ENCODE assay signal across 20 cellular contexts in genomic region chr9:78363221-78363620, GRCh38.
DNase-seq lines count a peak whose midpoint lies in the region; ATAC-seq, FAIRE-seq and TF ChIP-seq lines count a peak whose summit lies in the region.
"Had no signal": no experiment of that assay in that cellular context is flagged by ENCODE, and none has a peak within 500 bp of the region (broad histone marks: within the 10 kb centered on the region; RNA-seq: fewer than 3 reads in every experiment).

No MANE protein-coding gene starts in this region.

- no peak overlapping the region for H4K91ac ChIP-seq in mesenchymal stem cell (ENCODE audit: low read length)

- H4K20me1 ChIP-seq in astrocyte (ENCODE audit: insufficient read depth, low read length), result no peaks in the 10 kb centered on the region

- H3K18ac ChIP-seq in mesenchymal stem cell (ENCODE audit: low read depth in 1 of 2, low read length in 2 of 2), result no peak overlapping the region

- no peaks in the 10 kb centered on the region for H3K4me1 ChIP-seq in astrocyte (ENCODE audit: insufficient read depth, low read length)
- peaks cover 7% of the 10 kb centered on the region for H3K4me1 ChIP-seq in mesenchymal stem cell (ENCODE audit: control insufficient read depth, insufficient read depth, low read depth, low read length)

- H3K9ac ChIP-seq in astrocyte (ENCODE audit: low read length), result no peak overlapping the region
- peak overlapping the region; percentile 55 for H3K9ac ChIP-seq in mesenchymal stem cell (ENCODE audit: low read length)

- no peak overlapping the region for H3K4me2 ChIP-seq in astrocyte (ENCODE audit: low read length)
- no peak overlapping the region for H3K4me2 ChIP-seq in mesenchymal stem cell (ENCODE audit: low read length, poor library complexity, severe bottlenecking)

- no peaks in the 10 kb centered on the region for H3K36me3 ChIP-seq in astrocyte (ENCODE audit: insufficient read depth, low read length)
- peaks cover 0 to 2% of the 10 kb centered on the region in 2 experiments for H3K36me3 ChIP-seq in mesenchymal stem cell (ENCODE audit: control insufficient read depth in 1 of 2, insufficient read depth in 2 of 2, low read depth in 1 of 2, low read length in 2 of 2)

- H3K4ac ChIP-seq in mesenchymal stem cell (ENCODE audit: low read depth in 1 of 2, low read length in 2 of 2), result no peak overlapping the region

- H3K9me3 ChIP-seq in astrocyte (ENCODE audit: insufficient read depth, low read depth, low read length) (no peaks in the 10 kb centered on the region), mesenchymal stem cell (ENCODE audit: control insufficient read depth, low read length) (no peaks in the 10 kb centered on the region)

- H3K79me2 ChIP-seq in astrocyte (ENCODE audit: insufficient read depth, low read length), result no peaks in the 10 kb centered on the region

- no peaks in the 10 kb centered on the region for H3K27me3 ChIP-seq in astrocyte (ENCODE audit: insufficient read depth, low read length)
- H3K27me3 ChIP-seq in mesenchymal stem cell (ENCODE audit: control insufficient read depth in 1 of 2, insufficient read depth in 1 of 2, low read length in 2 of 2), result peaks cover 0 to 6% of the 10 kb centered on the region in 2 experiments

- H3K4me1 Mint-ChIP-seq in astrocyte (ENCODE audit: low read depth, unreplicated experiment), result peaks cover under 1% of the 10 kb centered on the region
- H3K4me1 Mint-ChIP-seq: activated CD4-positive, alpha-beta T cell treated with anti-CD3 and anti-CD28 coated beads, Interleukin-2, amount 10 ng/mL, durations not matched to agents 7 days and 5 days had no signal

- DNase-seq in AG09309 (ENCODE audit: low read depth) (peak; percentile 77), HCEC 1CT (peak; percentile 51), astrocyte (ENCODE audit: low read depth) (peak; percentile 34), mesenchymal stem cell (no peak), GM13977 (ENCODE audit: low spot score) (no peak), superior temporal gyrus (ENCODE audit: extremely low spot score) (no peak), posterior vena cava (ENCODE audit: low spot score) (no peak)
- DNase-seq: activated CD4-positive, alpha-beta T cell treated with anti-CD3 and anti-CD28 coated beads, Interleukin-2, amount 10 ng/mL, durations not matched to agents 7 days and 5 days; activated CD8-positive, alpha-beta memory T cell treated with anti-CD3 and anti-CD28 coated beads, Interleukin-2, amount 50 U/mL, for 4 hours; activated effector memory CD4-positive, alpha-beta T cell treated with anti-CD3 and anti-CD28 coated beads, Interleukin-2, amount 50 U/mL, for 16 hours; amniotic stem cell; COR-L47; NCI-H1417 treated with DMSO at 0.1 percent for 48 hours; NCI-H2171 had no signal

- WGBS in mesenchymal stem cell, result 90% methylated on average over 3 of the region's 3 CpGs

- H3K4me3 ChIP-seq in AG09309 (ENCODE audit: control insufficient read depth, low read depth, low read length) (no peak overlapping the region), astrocyte (ENCODE audit: insufficient read depth, low read depth, low read length) (no peak overlapping the region), mesenchymal stem cell (ENCODE audit: insufficient read depth in 1 of 2, low read depth in 1 of 2, low read length in 2 of 2) (peak overlapping the region in 1 of 2 experiments; percentile 20)

- no peak for ATAC-seq in HG02870 (IDR thresholded peaks at IDR 0.05; ENCODE audit: unreplicated experiment)
- ATAC-seq: HCT116, left lobe of liver, Panc1 had no signal

- H2BK15ac ChIP-seq in mesenchymal stem cell (ENCODE audit: low read depth, poor library complexity, severe bottlenecking), result no peak overlapping the region

- in situ Hi-C loops in GM13977 (cut with MboI; ENCODE audit: low pct_unique_long_range_greater_than_20kb, low sequenced_read_pairs, unreplicated experiment), result loop anchor here (25.0 kb wide), 1 partner anchor 101 kb away; no protein-coding TSS in a partner anchor

- H3K36me3 Mint-ChIP-seq in astrocyte (ENCODE audit: low read depth, unreplicated experiment), result peaks cover 4% of the 10 kb centered on the region

- H2BK12ac ChIP-seq in mesenchymal stem cell (ENCODE audit: low read length in 2 of 2), result no peak overlapping the region

- no peaks in the 10 kb centered on the region for H3K9me3 Mint-ChIP-seq in astrocyte (ENCODE audit: unreplicated experiment)
- H3K9me3 Mint-ChIP-seq: activated CD4-positive, alpha-beta T cell treated with anti-CD3 and anti-CD28 coated beads, Interleukin-2, amount 10 ng/mL, durations not matched to agents 7 days and 5 days; stimulated activated naive CD8-positive, alpha-beta T cell treated with anti-CD3 and anti-CD28 coated beads, Interleukin-15, Interleukin-2, amounts not matched to agents 100 ng/mL and 50 ng/mL, for 24 hours had no signal

- intact Hi-C loops in posterior vena cava (cut with DNase I), result loop anchor here in 1 of 2 donors (5.0 kb wide), 1 partner anchor 1501 kb away; no protein-coding TSS in a partner anchor

- no peaks in the 10 kb centered on the region for H3K27me3 Mint-ChIP-seq in astrocyte (ENCODE audit: low read depth, unreplicated experiment)
- H3K27me3 Mint-ChIP-seq: stimulated activated naive CD8-positive, alpha-beta T cell treated with anti-CD3 and anti-CD28 coated beads, Interleukin-15, Interleukin-2, amounts not matched to agents 100 ng/mL and 50 ng/mL, for 24 hours had no signal

- H3K27ac ChIP-seq in astrocyte (ENCODE audit: low read depth, low read length) (no peak overlapping the region), mesenchymal stem cell (ENCODE audit: low read length, poor library complexity, severe bottlenecking) (no peak overlapping the region)

- H2BK5ac ChIP-seq in mesenchymal stem cell (ENCODE audit: low read depth, low read length, poor library complexity, severe bottlenecking), result no peak overlapping the region

- no peak overlapping the region for H3K27ac Mint-ChIP-seq in astrocyte (ENCODE audit: unreplicated experiment)
- H3K27ac Mint-ChIP-seq: activated CD4-positive, alpha-beta T cell treated with anti-CD3 and anti-CD28 coated beads, Interleukin-2, amount 10 ng/mL, durations not matched to agents 7 days and 5 days; stimulated activated naive CD8-positive, alpha-beta T cell treated with anti-CD3 and anti-CD28 coated beads, Interleukin-15, Interleukin-2, amounts not matched to agents 100 ng/mL and 50 ng/mL, for 24 hours had no signal

- no peak overlapping the region for H3K14ac ChIP-seq in mesenchymal stem cell (ENCODE audit: low read length in 2 of 2)

- H3K4me3 Mint-ChIP-seq in astrocyte (ENCODE audit: unreplicated experiment), result no peak overlapping the region
- H3K4me3 Mint-ChIP-seq: activated CD4-positive, alpha-beta T cell treated with anti-CD3 and anti-CD28 coated beads, Interleukin-2, amount 10 ng/mL, durations not matched to agents 7 days and 5 days; stimulated activated naive CD8-positive, alpha-beta T cell treated with anti-CD3 and anti-CD28 coated beads, Interleukin-15, Interleukin-2, amounts not matched to agents 100 ng/mL and 50 ng/mL, for 24 hours had no signal

- H2BK120ac ChIP-seq in mesenchymal stem cell (ENCODE audit: low read depth, low read length), result no peak overlapping the region

- TF ChIP-seq CTCF in AG09309 (IDR thresholded peaks at IDR 0.05; ENCODE audit: control insufficient read depth, insufficient read depth, low read depth, low read length, missing control alignments) (no peak), astrocyte (IDR thresholded peaks at IDR 0.05; ENCODE audit: insufficient read depth, low read depth, low read length) (no peak), GM13977 (IDR thresholded peaks at IDR 0.05; ENCODE audit: extremely low read depth, insufficient read depth, missing control alignments) (no peak)

- no peak overlapping the region for H4K8ac ChIP-seq in mesenchymal stem cell (ENCODE audit: low read length)

- no peak overlapping the region for H2AFZ ChIP-seq in astrocyte (ENCODE audit: low read depth, low read length)
- no peak overlapping the region for H2AFZ ChIP-seq in mesenchymal stem cell (ENCODE audit: low read depth, low read length)

- H3K79me1 ChIP-seq in mesenchymal stem cell (replicated peaks; ENCODE audit: low read length, poor library complexity, severe bottlenecking), result no peaks in the 10 kb centered on the region

- H3K23ac ChIP-seq in mesenchymal stem cell (ENCODE audit: low read length in 2 of 2), result no peak overlapping the region

- FAIRE-seq in astrocyte (lab: Jason Lieb, UNC), result no peak
- FAIRE-seq: TTC549 had no signal

- H2AK5ac ChIP-seq in mesenchymal stem cell (ENCODE audit: low read length, severe bottlenecking), result peak overlapping the region; percentile 23

Comparison
In these comparisons a context has a peak if more than half of its experiments do, and no peak if none do; other contexts are left out.
1. DNase-seq: peak in AG09309 (single experiment), HCEC 1CT (single experiment) and astrocyte (single experiment); none in mesenchymal stem cell (single experiment), GM13977 (single experiment), superior temporal gyrus (single experiment) and posterior vena cava (single experiment).